Comparison of ENCODE assay signal across 13 cellular contexts in the genomic region with DNA sequence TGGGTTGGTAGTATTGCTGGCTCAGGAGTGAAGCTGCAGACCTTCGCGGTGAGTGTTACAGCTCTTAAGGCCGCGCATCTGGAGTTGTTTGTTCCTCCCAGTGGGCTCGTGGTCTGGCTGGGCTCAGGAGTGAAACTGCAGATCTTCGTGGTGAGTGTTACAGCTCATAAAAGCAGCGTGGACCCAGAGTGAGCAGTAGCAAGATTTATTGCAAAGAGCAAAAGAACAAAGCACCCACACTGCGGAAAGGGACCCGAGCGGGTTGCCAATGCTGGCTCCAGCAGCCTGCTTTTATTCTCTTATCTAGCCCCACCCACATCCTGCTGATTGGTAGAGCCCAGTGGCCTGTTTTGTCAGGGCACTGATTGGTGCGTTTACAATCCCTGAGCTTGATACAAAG. TPM values are rescaled to one million over a fixed set of nuclear protein-coding genes. Genes with fewer than 3 reads are reported as not detected.
DNase-seq lines count a peak whose midpoint lies in the region; ATAC-seq and TF ChIP-seq lines count a peak whose summit lies in the region.
"Not testable (repeated sequence)": the region's sequence is repeated elsewhere in the genome, so short reads cannot be mapped to it uniquely, and the experiment has no call there.
"Had no signal": no experiment of that assay in that cellular context is flagged by ENCODE, and none has a peak within 500 bp of the region (broad histone marks: within the 10 kb centered on the region; RNA-seq: fewer than 3 reads in every experiment).

No MANE protein-coding gene starts in this region.

- H3K9ac ChIP-seq in BLaER1 treated with 17β-estradiol and CSF1 and Interleukin-3, amounts not matched to agents 10 nM and 100 nM: not testable (repeated sequence)

- DNase-seq in T-cell: peak; percentile 60 to 85 (median 76)
- peak; percentile 57 to 63 for DNase-seq in activated CD8-positive, alpha-beta memory T cell treated with anti-CD3 and anti-CD28 coated beads for 1 hour (ENCODE audit: extremely low read depth in 1 of 2, low read depth in 1 of 2)
- peak; percentile 91 for DNase-seq in activated naive CD4-positive, alpha-beta T cell treated with anti-CD3 and anti-CD28 coated beads for 36 hours
- not testable (repeated sequence) for DNase-seq in esophagus squamous epithelium (lab: John Stamatoyannopoulos, UW)
- peak; percentile 42 to 68 (median 54) for DNase-seq in stimulated activated CD4-positive, alpha-beta T cell treated with anti-CD3 and anti-CD28 coated beads, Interleukin-1b, Interleukin-23, amount 100 ng/mL, for 24 hours (ENCODE audit: low read depth in 4 of 4, low spot score in 1 of 4)
- peak; percentile 47 to 76 for DNase-seq in stimulated activated CD8-positive, alpha-beta memory T cell treated with anti-CD3 and anti-CD28 coated beads, Interleukin-7, amount 100 ng/mL, for 48 hours (ENCODE audit: extremely low read depth in 1 of 2, low read depth in 1 of 2)

- 75 to 87% methylated on average over 11 of the region's 11 CpGs for WGBS in esophagus squamous epithelium, 2 donors

- not testable (repeated sequence) for H3K9me3 Mint-ChIP-seq in T-cell; activated naive CD4-positive, alpha-beta T cell treated with anti-CD3 and anti-CD28 coated beads for 36 hours

- H3K9me3 ChIP-seq in BLaER1 treated with 17β-estradiol and CSF1 and Interleukin-3, amounts not matched to agents 10 nM and 100 nM (replicated peaks in 1 of 11): peaks cover 0 to 15% (median 12%) of the 10 kb centered on the region in 11 experiments; a peak in 17 of 22 replicates
- H3K9me3 ChIP-seq in esophagus squamous epithelium; muscle layer of duodenum (ENCODE audit: control insufficient read depth in 1 of 2, low read length in 2 of 2): not testable (repeated sequence)

- not testable (repeated sequence) for H3K4me3 ChIP-seq in BLaER1 treated with 17β-estradiol and CSF1 and Interleukin-3, amounts not matched to agents 10 nM and 100 nM
- H3K4me3 ChIP-seq in esophagus squamous epithelium: peak overlapping the region in 2 of 4 donors; percentile 12 to 72
- peak overlapping the region; percentile 76 to 86 for H3K4me3 ChIP-seq in muscle layer of duodenum (ENCODE audit: low read depth in 1 of 2, low read length in 2 of 2)

- not testable (repeated sequence) for TF ChIP-seq CTCF in esophagus squamous epithelium (IDR thresholded peaks at IDR 0.05)

- peaks cover 48 to 64% (median 58%) of the 10 kb centered on the region in 3 donors for H3K4me1 Mint-ChIP-seq in T-cell
- peaks cover 37% of the 10 kb centered on the region for H3K4me1 Mint-ChIP-seq in activated naive CD4-positive, alpha-beta T cell treated with anti-CD3 and anti-CD28 coated beads for 36 hours (ENCODE audit: low read depth)

- peak in 1 of 4 donors; percentile 48 for TF ChIP-seq POLR2A in esophagus squamous epithelium (IDR thresholded peaks at IDR 0.05)

- H3K36me3 ChIP-seq in BLaER1 treated with 17β-estradiol and CSF1 and Interleukin-3, amounts not matched to agents 10 nM and 100 nM; esophagus squamous epithelium; muscle layer of duodenum (ENCODE audit: control insufficient read depth in 1 of 2, insufficient read depth in 2 of 2, low read length in 2 of 2): not testable (repeated sequence)

- H3K27ac ChIP-seq in BLaER1 treated with 17β-estradiol and CSF1 and Interleukin-3, amounts not matched to agents 10 nM and 100 nM: peak overlapping the region in 9 of 11 experiments; percentile 26 to 81 (median 69); a peak in 12 of 22 replicates
- H3K27ac ChIP-seq in esophagus squamous epithelium: peak overlapping the region; percentile 70 to 94 (median 88)
- H3K27ac ChIP-seq in muscle layer of duodenum (ENCODE audit: low read length): peak overlapping the region; percentile 97

- not testable (repeated sequence) for H3K27me3 ChIP-seq in BLaER1 treated with 17β-estradiol and CSF1 and Interleukin-3, amounts not matched to agents 10 nM and 100 nM; esophagus squamous epithelium; muscle layer of duodenum (ENCODE audit: low read depth, low read length)

- not testable (repeated sequence) for H4K20me1 ChIP-seq in BLaER1 treated with 17β-estradiol and CSF1 and Interleukin-3, amounts not matched to agents 10 nM and 100 nM

- POLR2A ChIA-PET in T-cell (lab: Charles Lee): interaction anchor here (0.5 to 1.2 kb wide), 6 partner anchors 10 to 147 kb away, joined by 3 to 6 read pairs (median 4); a partner anchor contains a TSS

- CTCF ChIA-PET in T-cell (lab: Charles Lee): interaction anchor here (0.8 to 1.9 kb wide), 12 partner anchors 10 to 231 kb away, joined by 4 to 11 read pairs (median 5); a partner anchor contains a TSS
- CTCF ChIA-PET in activated naive CD4-positive, alpha-beta T cell treated with anti-CD3 and anti-CD28 coated beads for 36 hours (lab: Charles Lee): interaction anchor here (0.6 to 2.9 kb wide), 10 partner anchors 41 to 320 kb away, joined by 3 to 16 read pairs (median 3); a partner anchor contains a TSS

- H3K4me3 Mint-ChIP-seq in T-cell: peak overlapping the region; percentile 92 to 95 (median 94)
- peak overlapping the region; percentile 91 for H3K4me3 Mint-ChIP-seq in activated naive CD4-positive, alpha-beta T cell treated with anti-CD3 and anti-CD28 coated beads for 36 hours

- ATAC-seq in T-cell (replicated peaks in 1 of 4): not testable (repeated sequence)

- intact Hi-C loops in activated naive CD4-positive, alpha-beta T cell treated with anti-CD3 and anti-CD28 coated beads for 36 hours (cut with micrococcal nuclease): loop anchor here (1.0 to 2.0 kb wide), 3 partner anchors 44 to 484 kb away; a partner anchor contains a TSS
- intact Hi-C loops in esophagus squamous epithelium (cut with DNase I): not testable (repeated sequence)

- H3K4me1 ChIP-seq in BLaER1 treated with 17β-estradiol and CSF1 and Interleukin-3, amounts not matched to agents 10 nM and 100 nM: peaks cover 19 to 74% (median 41%) of the 10 kb centered on the region in 10 experiments
- H3K4me1 ChIP-seq in esophagus squamous epithelium (peaks cover 15 to 76% (median 27%) of the 10 kb centered on the region in 3 donors), muscle layer of duodenum (ENCODE audit: control insufficient read depth in 1 of 2, insufficient read depth in 2 of 2, low read length in 2 of 2) (peaks cover 10 to 16% of the 10 kb centered on the region in 2 donors)

- peaks cover 17% of the 10 kb centered on the region for H3K36me3 Mint-ChIP-seq in T-cell
- peaks cover 33% of the 10 kb centered on the region for H3K36me3 Mint-ChIP-seq in activated naive CD4-positive, alpha-beta T cell treated with anti-CD3 and anti-CD28 coated beads for 36 hours (ENCODE audit: low read depth)

- peak overlapping the region in 5 of 11 experiments; percentile 82 to 98 (median 91); a peak in 9 of 22 replicates for H3K4me2 ChIP-seq in BLaER1 treated with 17β-estradiol and CSF1 and Interleukin-3, amounts not matched to agents 10 nM and 100 nM

- not testable (repeated sequence) for H3K27me3 Mint-ChIP-seq in T-cell; activated naive CD4-positive, alpha-beta T cell treated with anti-CD3 and anti-CD28 coated beads for 36 hours (ENCODE audit: low read depth)

- peak overlapping the region; percentile 98 to 99 for H3K27ac Mint-ChIP-seq in T-cell
- H3K27ac Mint-ChIP-seq in activated naive CD4-positive, alpha-beta T cell treated with anti-CD3 and anti-CD28 coated beads for 36 hours: peak overlapping the region; percentile 96

RNA-seq across cellular contexts. Expression of a gene that starts 1.3 kb away (rescaled TPM):
- 100 to 1,000 TPM in 4 of 5 donors, 10 to 100 TPM in 1; 82.2 to 226 (median 186) TPM for total RNA-seq in T-cell
- 100 to 1,000 TPM; 338 to 351 TPM for total RNA-seq in activated naive CD4-positive, alpha-beta T cell treated with anti-CD3 and anti-CD28 coated beads for 36 hours
- total RNA-seq in esophagus squamous epithelium: 10 to 100 TPM; 23.6 to 97.7 (median 54.2) TPM

RNA-seq across cellular contexts. Expression of a gene that starts 48.6 kb away (rescaled TPM):
- total RNA-seq in T-cell (under 1 TPM in 3 of 5 donors, not detected in 2; 0.19 to 0.35 (median 0.25) TPM), esophagus squamous epithelium (not detected)
- total RNA-seq in activated naive CD4-positive, alpha-beta T cell treated with anti-CD3 and anti-CD28 coated beads for 36 hours: under 1 TPM in 1 of 2 experiments, not detected in 1; 0.12 TPM
- total RNA-seq: dermis blood vessel endothelial cell, glomerular endothelial cell, lower leg skin, pulmonary artery endothelial cell, Right ventricle myocardium inferior had no signal
